2 cellular contexts compared by ENCODE assay signal in the genomic region with DNA sequence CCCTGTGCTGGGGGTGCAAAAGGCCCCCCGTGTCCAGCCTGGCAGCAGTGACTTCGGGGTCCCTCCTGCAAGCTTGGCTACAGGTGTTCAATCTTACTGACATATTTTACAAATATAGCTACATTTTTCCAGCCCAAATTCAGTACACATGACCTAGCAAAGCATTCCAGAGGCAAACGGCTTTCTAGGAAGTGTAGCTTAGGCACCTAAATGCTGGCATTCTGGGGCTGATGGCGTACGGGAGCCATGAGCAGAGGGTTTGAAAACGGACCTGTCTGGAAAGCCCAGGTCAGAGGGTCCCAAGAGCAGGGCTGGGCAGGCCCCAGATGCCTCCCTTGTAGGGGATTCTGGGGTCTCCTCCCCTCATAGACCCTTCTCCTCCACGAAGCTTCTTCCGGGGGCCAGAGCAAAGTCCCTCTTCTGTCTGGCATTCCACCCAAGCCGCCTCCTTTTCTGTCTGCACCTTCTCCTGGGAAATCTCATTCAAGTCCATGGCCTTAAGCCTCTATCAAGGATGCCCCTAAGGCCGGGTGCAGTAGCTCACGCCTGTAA.
TF ChIP-seq lines count a peak whose summit lies in the region.

No MANE protein-coding gene starts in this region.

TF ChIP-seq in HCT116, 20 proteins besides CTCF, POLR2A, EP300 and RAD21 (continued from another document):
- TF ChIP-seq, protein P1, sequence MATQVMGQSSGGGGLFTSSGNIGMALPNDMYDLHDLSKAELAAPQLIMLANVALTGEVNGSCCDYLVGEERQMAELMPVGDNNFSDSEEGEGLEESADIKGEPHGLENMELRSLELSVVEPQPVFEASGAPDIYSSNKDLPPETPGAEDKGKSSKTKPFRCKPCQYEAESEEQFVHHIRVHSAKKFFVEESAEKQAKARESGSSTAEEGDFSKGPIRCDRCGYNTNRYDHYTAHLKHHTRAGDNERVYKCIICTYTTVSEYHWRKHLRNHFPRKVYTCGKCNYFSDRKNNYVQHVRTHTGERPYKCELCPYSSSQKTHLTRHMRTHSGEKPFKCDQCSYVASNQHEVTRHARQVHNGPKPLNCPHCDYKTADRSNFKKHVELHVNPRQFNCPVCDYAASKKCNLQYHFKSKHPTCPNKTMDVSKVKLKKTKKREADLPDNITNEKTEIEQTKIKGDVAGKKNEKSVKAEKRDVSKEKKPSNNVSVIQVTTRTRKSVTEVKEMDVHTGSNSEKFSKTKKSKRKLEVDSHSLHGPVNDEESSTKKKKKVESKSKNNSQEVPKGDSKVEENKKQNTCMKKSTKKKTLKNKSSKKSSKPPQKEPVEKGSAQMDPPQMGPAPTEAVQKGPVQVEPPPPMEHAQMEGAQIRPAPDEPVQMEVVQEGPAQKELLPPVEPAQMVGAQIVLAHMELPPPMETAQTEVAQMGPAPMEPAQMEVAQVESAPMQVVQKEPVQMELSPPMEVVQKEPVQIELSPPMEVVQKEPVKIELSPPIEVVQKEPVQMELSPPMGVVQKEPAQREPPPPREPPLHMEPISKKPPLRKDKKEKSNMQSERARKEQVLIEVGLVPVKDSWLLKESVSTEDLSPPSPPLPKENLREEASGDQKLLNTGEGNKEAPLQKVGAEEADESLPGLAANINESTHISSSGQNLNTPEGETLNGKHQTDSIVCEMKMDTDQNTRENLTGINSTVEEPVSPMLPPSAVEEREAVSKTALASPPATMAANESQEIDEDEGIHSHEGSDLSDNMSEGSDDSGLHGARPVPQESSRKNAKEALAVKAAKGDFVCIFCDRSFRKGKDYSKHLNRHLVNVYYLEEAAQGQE (IDR thresholded peaks at IDR 0.05; ENCODE audit: low read depth), result no peak
- TF ChIP-seq, protein P2, sequence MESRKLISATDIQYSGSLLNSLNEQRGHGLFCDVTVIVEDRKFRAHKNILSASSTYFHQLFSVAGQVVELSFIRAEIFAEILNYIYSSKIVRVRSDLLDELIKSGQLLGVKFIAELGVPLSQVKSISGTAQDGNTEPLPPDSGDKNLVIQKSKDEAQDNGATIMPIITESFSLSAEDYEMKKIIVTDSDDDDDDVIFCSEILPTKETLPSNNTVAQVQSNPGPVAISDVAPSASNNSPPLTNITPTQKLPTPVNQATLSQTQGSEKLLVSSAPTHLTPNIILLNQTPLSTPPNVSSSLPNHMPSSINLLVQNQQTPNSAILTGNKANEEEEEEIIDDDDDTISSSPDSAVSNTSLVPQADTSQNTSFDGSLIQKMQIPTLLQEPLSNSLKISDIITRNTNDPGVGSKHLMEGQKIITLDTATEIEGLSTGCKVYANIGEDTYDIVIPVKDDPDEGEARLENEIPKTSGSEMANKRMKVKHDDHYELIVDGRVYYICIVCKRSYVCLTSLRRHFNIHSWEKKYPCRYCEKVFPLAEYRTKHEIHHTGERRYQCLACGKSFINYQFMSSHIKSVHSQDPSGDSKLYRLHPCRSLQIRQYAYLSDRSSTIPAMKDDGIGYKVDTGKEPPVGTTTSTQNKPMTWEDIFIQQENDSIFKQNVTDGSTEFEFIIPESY (IDR thresholded peaks at IDR 0.05; ENCODE audit: extremely low read depth, insufficient replicate concordance, low read length), result no peak
- TF ChIP-seq EGR1 (IDR thresholded peaks at IDR 0.05; ENCODE audit: low read depth) (no peak), TCF7L2 (IDR thresholded peaks at IDR 0.05; ENCODE audit: borderline replicate concordance, extremely low read depth, insufficient read depth, insufficient read length) (no peak), EZH2 (IDR thresholded peaks at IDR 0.05) (no peak), FOSL1 (IDR thresholded peaks at IDR 0.05; ENCODE audit: low read depth) (no peak)
- TF ChIP-seq, protein P3, sequence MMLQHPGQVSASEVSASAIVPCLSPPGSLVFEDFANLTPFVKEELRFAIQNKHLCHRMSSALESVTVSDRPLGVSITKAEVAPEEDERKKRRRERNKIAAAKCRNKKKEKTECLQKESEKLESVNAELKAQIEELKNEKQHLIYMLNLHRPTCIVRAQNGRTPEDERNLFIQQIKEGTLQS (IDR thresholded peaks at IDR 0.05), result no peak

TF ChIP-seq in WTC11, 78 proteins besides CTCF, POLR2A, EP300 and RAD21 (continued from another document):
- TF ChIP-seq SMAD3 (CRISPR knock-in tag; IDR thresholded peaks at IDR 0.05; ENCODE audit: borderline replicate concordance), result no peak
- TF ChIP-seq, protein P4, sequence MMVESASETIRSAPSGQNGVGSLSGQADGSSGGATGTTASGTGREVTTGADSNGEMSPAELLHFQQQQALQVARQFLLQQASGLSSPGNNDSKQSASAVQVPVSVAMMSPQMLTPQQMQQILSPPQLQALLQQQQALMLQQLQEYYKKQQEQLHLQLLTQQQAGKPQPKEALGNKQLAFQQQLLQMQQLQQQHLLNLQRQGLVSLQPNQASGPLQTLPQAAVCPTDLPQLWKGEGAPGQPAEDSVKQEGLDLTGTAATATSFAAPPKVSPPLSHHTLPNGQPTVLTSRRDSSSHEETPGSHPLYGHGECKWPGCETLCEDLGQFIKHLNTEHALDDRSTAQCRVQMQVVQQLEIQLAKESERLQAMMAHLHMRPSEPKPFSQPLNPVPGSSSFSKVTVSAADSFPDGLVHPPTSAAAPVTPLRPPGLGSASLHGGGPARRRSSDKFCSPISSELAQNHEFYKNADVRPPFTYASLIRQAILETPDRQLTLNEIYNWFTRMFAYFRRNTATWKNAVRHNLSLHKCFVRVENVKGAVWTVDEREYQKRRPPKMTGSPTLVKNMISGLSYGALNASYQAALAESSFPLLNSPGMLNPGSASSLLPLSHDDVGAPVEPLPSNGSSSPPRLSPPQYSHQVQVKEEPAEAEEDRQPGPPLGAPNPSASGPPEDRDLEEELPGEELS (CRISPR knock-in tag; IDR thresholded peaks at IDR 0.05), result no peak
- no peak for TF ChIP-seq ZNF671 (CRISPR knock-in tag; IDR thresholded peaks at IDR 0.05)
- TF ChIP-seq MYBL2 (CRISPR knock-in tag; IDR thresholded peaks at IDR 0.05), result no peak
- TF ChIP-seq, protein P5, sequence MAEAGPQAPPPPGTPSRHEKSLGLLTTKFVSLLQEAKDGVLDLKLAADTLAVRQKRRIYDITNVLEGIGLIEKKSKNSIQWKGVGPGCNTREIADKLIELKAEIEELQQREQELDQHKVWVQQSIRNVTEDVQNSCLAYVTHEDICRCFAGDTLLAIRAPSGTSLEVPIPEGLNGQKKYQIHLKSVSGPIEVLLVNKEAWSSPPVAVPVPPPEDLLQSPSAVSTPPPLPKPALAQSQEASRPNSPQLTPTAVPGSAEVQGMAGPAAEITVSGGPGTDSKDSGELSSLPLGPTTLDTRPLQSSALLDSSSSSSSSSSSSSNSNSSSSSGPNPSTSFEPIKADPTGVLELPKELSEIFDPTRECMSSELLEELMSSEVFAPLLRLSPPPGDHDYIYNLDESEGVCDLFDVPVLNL (CRISPR knock-in tag; IDR thresholded peaks at IDR 0.05; ENCODE audit: borderline replicate concordance, low read depth), result no peak
- no peak for TF ChIP-seq SP1 (CRISPR knock-in tag; conservative IDR thresholded peaks at IDR 0.05)
- TF ChIP-seq, protein P6, sequence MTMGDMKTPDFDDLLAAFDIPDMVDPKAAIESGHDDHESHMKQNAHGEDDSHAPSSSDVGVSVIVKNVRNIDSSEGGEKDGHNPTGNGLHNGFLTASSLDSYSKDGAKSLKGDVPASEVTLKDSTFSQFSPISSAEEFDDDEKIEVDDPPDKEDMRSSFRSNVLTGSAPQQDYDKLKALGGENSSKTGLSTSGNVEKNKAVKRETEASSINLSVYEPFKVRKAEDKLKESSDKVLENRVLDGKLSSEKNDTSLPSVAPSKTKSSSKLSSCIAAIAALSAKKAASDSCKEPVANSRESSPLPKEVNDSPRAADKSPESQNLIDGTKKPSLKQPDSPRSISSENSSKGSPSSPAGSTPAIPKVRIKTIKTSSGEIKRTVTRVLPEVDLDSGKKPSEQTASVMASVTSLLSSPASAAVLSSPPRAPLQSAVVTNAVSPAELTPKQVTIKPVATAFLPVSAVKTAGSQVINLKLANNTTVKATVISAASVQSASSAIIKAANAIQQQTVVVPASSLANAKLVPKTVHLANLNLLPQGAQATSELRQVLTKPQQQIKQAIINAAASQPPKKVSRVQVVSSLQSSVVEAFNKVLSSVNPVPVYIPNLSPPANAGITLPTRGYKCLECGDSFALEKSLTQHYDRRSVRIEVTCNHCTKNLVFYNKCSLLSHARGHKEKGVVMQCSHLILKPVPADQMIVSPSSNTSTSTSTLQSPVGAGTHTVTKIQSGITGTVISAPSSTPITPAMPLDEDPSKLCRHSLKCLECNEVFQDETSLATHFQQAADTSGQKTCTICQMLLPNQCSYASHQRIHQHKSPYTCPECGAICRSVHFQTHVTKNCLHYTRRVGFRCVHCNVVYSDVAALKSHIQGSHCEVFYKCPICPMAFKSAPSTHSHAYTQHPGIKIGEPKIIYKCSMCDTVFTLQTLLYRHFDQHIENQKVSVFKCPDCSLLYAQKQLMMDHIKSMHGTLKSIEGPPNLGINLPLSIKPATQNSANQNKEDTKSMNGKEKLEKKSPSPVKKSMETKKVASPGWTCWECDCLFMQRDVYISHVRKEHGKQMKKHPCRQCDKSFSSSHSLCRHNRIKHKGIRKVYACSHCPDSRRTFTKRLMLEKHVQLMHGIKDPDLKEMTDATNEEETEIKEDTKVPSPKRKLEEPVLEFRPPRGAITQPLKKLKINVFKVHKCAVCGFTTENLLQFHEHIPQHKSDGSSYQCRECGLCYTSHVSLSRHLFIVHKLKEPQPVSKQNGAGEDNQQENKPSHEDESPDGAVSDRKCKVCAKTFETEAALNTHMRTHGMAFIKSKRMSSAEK (CRISPR knock-in tag; IDR thresholded peaks at IDR 0.05; ENCODE audit: borderline replicate concordance), result no peak
